Comparison of ENCODE assay signal across 28 cellular contexts in the genomic region with DNA sequence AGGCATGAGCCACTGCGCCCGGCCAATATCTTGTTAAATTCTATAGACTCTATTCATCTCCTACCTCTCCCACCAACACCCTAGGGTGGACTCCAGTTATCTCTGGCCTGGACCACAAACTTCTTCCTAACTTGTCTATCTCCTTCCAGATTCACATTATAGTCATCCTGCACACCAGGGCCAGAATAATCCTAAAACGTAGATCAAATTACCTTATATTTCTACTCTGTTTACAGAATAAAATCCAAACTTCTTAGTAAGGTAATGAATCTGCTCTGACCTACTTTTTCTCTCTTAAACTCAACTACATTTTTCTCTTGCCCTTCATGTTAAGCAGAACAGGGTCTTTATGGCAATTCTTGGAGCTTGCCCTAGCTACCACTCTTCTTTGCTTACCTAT. TPM values are rescaled to one million over a fixed set of nuclear protein-coding genes. Genes with fewer than 3 reads are reported as not detected.
A peak's percentile ranks its signal among the peaks of the same experiment; 100 is the strongest.
DNase-seq lines count a peak whose midpoint lies in the region; ATAC-seq and TF ChIP-seq lines count a peak whose summit lies in the region.
"Had no signal": no experiment of that assay in that cellular context is flagged by ENCODE, and none has a peak within 500 bp of the region (broad histone marks: within the 10 kb centered on the region; RNA-seq: fewer than 3 reads in every experiment).

No MANE protein-coding gene starts in this region.

- H2AFZ ChIP-seq in GM23248, result no peak overlapping the region
- H2AFZ ChIP-seq: GM23338 had no signal

- no peaks in the 10 kb centered on the region for H3K9me2 ChIP-seq in GM23248 (ENCODE audit: insufficient read depth)

- DNase-seq in GM23248 (no peak), T-helper 17 cell (no peak), esophagus muscularis mucosa (ENCODE audit: extremely low spot score) (no peak), thyroid gland (no peak)
- no peak for DNase-seq in stimulated activated CD4-positive, alpha-beta T cell treated with anti-CD3 and anti-CD28 coated beads, Interleukin-2, amount 100 ng/mL, for 48 hours
- DNase-seq: activated CD4-positive, alpha-beta T cell treated with anti-CD3 and anti-CD28 coated beads for 48 hours; activated CD8-positive, alpha-beta memory T cell treated with anti-CD3 and anti-CD28 coated beads, Interleukin-2, amount 10 ng/mL, durations not matched to agents 7 days and 5 days; aorta; CD4-positive, alpha-beta memory T cell; head of caudate nucleus; Karpas-422; left colon; naive B cell; NCI-H1694; NCI-H524; nucleus accumbens; T-helper 2 cell; uterus had no signal

- TF ChIP-seq POLR2A in esophagus muscularis mucosa (IDR thresholded peaks at IDR 0.05; ENCODE audit: low read depth) (no peak), thyroid gland (IDR thresholded peaks at IDR 0.05) (no peak)

- in situ Hi-C loops in GM23248 (cut with MboI), result loop anchor here (10.0 kb wide), 1 partner anchor 380 kb away; no protein-coding TSS in a partner anchor

- WGBS in GM23248 (ENCODE audit: low coverage in 1 of 2, low lambda C conversion rate in 2 of 2, missing lambda C conversion rate in 2 of 2), 2 experiments, result 86 to 94% methylated on average over 3 of the region's 3 CpGs
- WGBS in esophagus muscularis mucosa, result 81% methylated on average over 3 of the region's 3 CpGs
- 96% methylated on average over 3 of the region's 3 CpGs for WGBS in thyroid gland, 2 donors

- H3K4me3 Mint-ChIP-seq in T-helper 17 cell, result no peak overlapping the region
- H3K4me3 Mint-ChIP-seq: activated CD8-positive, alpha-beta memory T cell treated with anti-CD3 and anti-CD28 coated beads, Interleukin-2, amount 10 ng/mL, durations not matched to agents 7 days and 5 days; activated naive CD4-positive, alpha-beta T cell treated with anti-CD3 and anti-CD28 coated beads, Interleukin-2, amount 50 U/mL, for 24 hours; CD4-positive, alpha-beta memory T cell; dendritic cell treated with granulocyte-macrophage colony-stimulating factor and Interleukin-4, amounts not matched to agents 40 ng/mL and 50 ng/mL, for 4 days; GM23338; memory B cell; stimulated activated effector memory CD8-positive, alpha-beta T cell treated with anti-CD3 and anti-CD28 coated beads, Interleukin-12 subunit alpha, Interleukin-12 subunit beta, amount 100 ng/mL, for 72 hours had no signal

- peaks cover 89% of the 10 kb centered on the region for H3F3A ChIP-seq in GM23248 (ENCODE audit: insufficient read depth)

- H3K27me3 ChIP-seq in GM23248 (replicated peaks; ENCODE audit: insufficient read depth) (no peaks in the 10 kb centered on the region), esophagus muscularis mucosa (no peaks in the 10 kb centered on the region), skeletal muscle satellite cell (ENCODE audit: control insufficient read depth, insufficient read depth, low read length) (no peaks in the 10 kb centered on the region), thyroid gland (no peaks in the 10 kb centered on the region)
- H3K27me3 ChIP-seq: suprapubic skin, uterus had no signal

- H3K27ac ChIP-seq in GM23248 (peak overlapping the region; percentile 53), esophagus muscularis mucosa (replicated peaks in 1 of 4) (peak overlapping the region in 3 of 4 donors; percentile 32 to 99 (median 57)), thyroid gland (no peak overlapping the region)
- H3K27ac ChIP-seq: suprapubic skin, uterus had no signal

- peak overlapping the region; percentile 99 for H3K4me2 ChIP-seq in GM23248 (ENCODE audit: unreplicated experiment)
- peak overlapping the region; percentile 93 for H3K4me2 ChIP-seq in skeletal muscle satellite cell (ENCODE audit: low read length)
- H3K4me2 ChIP-seq: GM23338, smooth muscle cell had no signal

- no peaks in the 10 kb centered on the region for H3K27me3 Mint-ChIP-seq in T-helper 17 cell
- H3K27me3 Mint-ChIP-seq: activated CD8-positive, alpha-beta memory T cell treated with anti-CD3 and anti-CD28 coated beads, Interleukin-2, amount 10 ng/mL, durations not matched to agents 7 days and 5 days; activated naive CD4-positive, alpha-beta T cell treated with anti-CD3 and anti-CD28 coated beads, Interleukin-2, amount 50 U/mL, for 24 hours; CD4-positive, alpha-beta memory T cell; memory B cell; naive B cell had no signal

- H3K27ac Mint-ChIP-seq in T-helper 17 cell, result peak overlapping the region; percentile 24
- H3K27ac Mint-ChIP-seq: activated CD8-positive, alpha-beta memory T cell treated with anti-CD3 and anti-CD28 coated beads, Interleukin-2, amount 10 ng/mL, durations not matched to agents 7 days and 5 days; activated naive CD4-positive, alpha-beta T cell treated with anti-CD3 and anti-CD28 coated beads, Interleukin-2, amount 50 U/mL, for 24 hours; CD4-positive, alpha-beta memory T cell; dendritic cell treated with granulocyte-macrophage colony-stimulating factor and Interleukin-4, amounts not matched to agents 40 ng/mL and 50 ng/mL, for 4 days; GM23338; memory B cell; stimulated activated effector memory CD8-positive, alpha-beta T cell treated with anti-CD3 and anti-CD28 coated beads, Interleukin-12 subunit alpha, Interleukin-12 subunit beta, amount 100 ng/mL, for 72 hours had no signal

- H3K9ac ChIP-seq in GM23248 (peak overlapping the region; percentile 98), skeletal muscle satellite cell (ENCODE audit: low read depth, low read length) (peak overlapping the region; percentile 24)

- no peak for TF ChIP-seq EP300 in esophagus muscularis mucosa (IDR thresholded peaks at IDR 0.05)

- no peak for ATAC-seq in T-helper 17 cell
- no peak for ATAC-seq in HG03469 (IDR thresholded peaks at IDR 0.05; ENCODE audit: unreplicated experiment)
- ATAC-seq: activated CD8-positive, alpha-beta memory T cell treated with anti-CD3 and anti-CD28 coated beads, Interleukin-2, amount 10 ng/mL, durations not matched to agents 7 days and 5 days; GM23338; left colon; Panc1; stimulated activated effector memory CD8-positive, alpha-beta T cell treated with anti-CD3 and anti-CD28 coated beads, Interleukin-12 subunit alpha, Interleukin-12 subunit beta, amount 100 ng/mL, for 72 hours had no signal

- H3K4me3 ChIP-seq in GM23248 (peak overlapping the region; percentile 97), esophagus muscularis mucosa (no peak overlapping the region), skeletal muscle satellite cell (ENCODE audit: low read length) (peak overlapping the region; percentile 99), thyroid gland (replicated peaks in 1 of 3) (no peak overlapping the region)
- H3K4me3 ChIP-seq: GM23338, smooth muscle cell, suprapubic skin, uterus had no signal

- intact Hi-C loops in esophagus muscularis mucosa (cut with DNase I), result no loop called here
- intact Hi-C loops in thyroid gland (cut with DNase I), result no loop called here

- H3K4me1 ChIP-seq in GM23248 (ENCODE audit: insufficient read depth) (peaks cover 66% of the 10 kb centered on the region), esophagus muscularis mucosa (peaks cover 24 to 76% (median 72%) of the 10 kb centered on the region in 4 donors), skeletal muscle satellite cell (ENCODE audit: control insufficient read depth, insufficient read depth, low read length) (peaks cover 49% of the 10 kb centered on the region), thyroid gland (peaks cover 54 to 63% of the 10 kb centered on the region in 2 donors)
- H3K4me1 ChIP-seq: uterus had no signal

- H3K36me3 Mint-ChIP-seq in T-helper 17 cell (ENCODE audit: low read depth), result peaks cover 3% of the 10 kb centered on the region

- peaks cover 60% of the 10 kb centered on the region for H3K36me3 ChIP-seq in GM23248 (ENCODE audit: low read depth)
- no peaks in the 10 kb centered on the region for H3K36me3 ChIP-seq in esophagus muscularis mucosa
- peaks cover 59% of the 10 kb centered on the region for H3K36me3 ChIP-seq in skeletal muscle satellite cell (ENCODE audit: insufficient read depth, low read length)
- H3K36me3 ChIP-seq in thyroid gland, result no peaks in the 10 kb centered on the region
- H3K36me3 ChIP-seq: suprapubic skin, uterus had no signal

- H3K4me1 Mint-ChIP-seq in T-helper 17 cell, result peaks cover 15% of the 10 kb centered on the region

- TF ChIP-seq CTCF in esophagus muscularis mucosa (IDR thresholded peaks at IDR 0.05) (no peak), thyroid gland (IDR thresholded peaks at IDR 0.05) (no peak)

- no peaks in the 10 kb centered on the region for H3K9me3 ChIP-seq in GM23248 (ENCODE audit: low read depth)
- no peaks in the 10 kb centered on the region for H3K9me3 ChIP-seq in T-helper 17 cell (ENCODE audit: control insufficient read depth, low read length, poor library complexity, severe bottlenecking)
- H3K9me3 ChIP-seq in esophagus muscularis mucosa, result no peaks in the 10 kb centered on the region
- no peaks in the 10 kb centered on the region for H3K9me3 ChIP-seq in skeletal muscle satellite cell (replicated peaks; ENCODE audit: low read length)
- H3K9me3 ChIP-seq in thyroid gland, result no peaks in the 10 kb centered on the region
- H3K9me3 ChIP-seq: suprapubic skin, uterus had no signal

- H3K79me2 ChIP-seq in GM23248 (ENCODE audit: insufficient read depth), result peaks cover 100% of the 10 kb centered on the region

- peaks cover 56% of the 10 kb centered on the region for H4K20me1 ChIP-seq in GM23248 (ENCODE audit: insufficient read depth)

RNA-seq across cellular contexts. Expression of a gene that starts 6.9 kb away (rescaled TPM):
- total RNA-seq in GM23248 (2014; rRNA removed; shearing (Covaris generic)), result 228 and 243 TPM in 2 replicates
- 147 and 159 TPM in 2 replicates for polyA plus RNA-seq in GM23248 (2016; fragmentation: Nextera tagmentation; extraction: Ambion mirVana)
- total RNA-seq in T-helper 17 cell, result 10 to 100 TPM; 59.8 to 80.7 TPM
- 10 to 100 TPM; 38.8 to 51.5 (median 42.7) TPM for total RNA-seq in esophagus muscularis mucosa
- total RNA-seq in skeletal muscle satellite cell (2012; rRNA removed), result 76.7 and 81.9 TPM in 2 replicates
- 10 to 100 TPM; 56.1 to 80.2 (median 69.6) TPM for total RNA-seq in thyroid gland

Comparison
In these comparisons a context has a peak if more than half of its experiments do, and no peak if none do; other contexts are left out.
1. H3K27ac ChIP-seq: peak in GM23248 (single experiment) and esophagus muscularis mucosa (3 of 4); none in thyroid gland (0 of 3).
2. H3K4me3 ChIP-seq: peak in GM23248 (single experiment) and skeletal muscle satellite cell (single experiment); none in esophagus muscularis mucosa (0 of 4) and thyroid gland (0 of 3).